Comparison of ENCODE assay signal across 11 cellular contexts in the genomic region with DNA sequence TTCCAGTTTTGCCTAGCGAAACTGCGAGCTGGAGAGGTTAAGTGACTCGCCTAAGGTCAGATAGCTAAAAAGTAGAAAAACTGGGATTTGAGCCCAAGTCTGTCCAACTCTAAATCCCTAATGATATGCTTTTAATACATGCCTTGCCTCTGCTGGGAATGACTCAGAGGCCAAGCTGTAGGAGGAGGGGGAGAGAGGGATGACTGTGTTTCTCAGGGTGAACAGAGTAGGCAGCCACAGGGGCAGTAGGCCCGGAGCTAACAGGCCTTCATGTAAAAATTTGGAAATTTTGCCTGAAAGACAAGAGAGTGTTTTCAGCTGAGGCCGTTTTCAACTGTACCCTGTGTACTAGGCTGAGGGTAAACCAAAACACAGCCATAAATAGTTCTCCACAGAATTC.
DNase-seq lines count a peak whose midpoint lies in the region; FAIRE-seq and TF ChIP-seq lines count a peak whose summit lies in the region.
"Had no signal": no experiment of that assay in that cellular context is flagged by ENCODE, and none has a peak within 500 bp of the region (broad histone marks: within the 10 kb centered on the region; RNA-seq: fewer than 3 reads in every experiment).

No MANE protein-coding gene starts in this region.

- H4K20me1 ChIP-seq in endothelial cell of umbilical vein (replicated peaks; ENCODE audit: control insufficient read depth, extremely low read depth, insufficient read depth, low read length): no peaks in the 10 kb centered on the region

- peaks cover 2% of the 10 kb centered on the region for H3K27me3 Mint-ChIP-seq in activated CD4-positive, alpha-beta T cell treated with anti-CD3 and anti-CD28 coated beads, Interleukin-2, amount 10 ng/mL, durations not matched to agents 24 days and 14 days
- no peaks in the 10 kb centered on the region for H3K27me3 Mint-ChIP-seq in mesothelial cell of epicardium (ENCODE audit: low read depth)

- no peaks in the 10 kb centered on the region for H3K27me3 ChIP-seq in endothelial cell of umbilical vein (ENCODE audit: control insufficient read depth in 2 of 2, insufficient read depth in 2 of 2, low read length in 2 of 2)
- H3K27me3 ChIP-seq in uterus: no peaks in the 10 kb centered on the region

- POLR2A ChIA-PET in endothelial cell of umbilical vein (lab: Charles Lee): no interaction called here

- H3K9me1 ChIP-seq in endothelial cell of umbilical vein (replicated peaks; ENCODE audit: control insufficient read depth, extremely low read depth, insufficient read depth, low read length): no peaks in the 10 kb centered on the region

- H2AFZ ChIP-seq in endothelial cell of umbilical vein (ENCODE audit: low read depth, low read length): no peak overlapping the region

- CTCF ChIA-PET in endothelial cell of umbilical vein (lab: Charles Lee): interaction anchor here (0.9 to 3.2 kb wide), 4 partner anchors 8 to 631 kb away, joined by 3 to 18 read pairs (median 8); no protein-coding TSS in a partner anchor

- no peak overlapping the region for H3K9ac ChIP-seq in endothelial cell of umbilical vein (replicated peaks; ENCODE audit: extremely low read depth, insufficient read depth, low read length)

- no peaks in the 10 kb centered on the region for H3K36me3 ChIP-seq in endothelial cell of umbilical vein (ENCODE audit: control insufficient read depth in 2 of 2, extremely low read depth in 1 of 2, insufficient read depth in 2 of 2, low read length in 2 of 2)
- no peaks in the 10 kb centered on the region for H3K36me3 ChIP-seq in uterus

- no peak overlapping the region for H3K4me3 ChIP-seq in endothelial cell of umbilical vein (replicated peaks in 1 of 3; ENCODE audit: insufficient read depth in 1 of 3, low read depth in 1 of 3, low read length in 3 of 3)
- H3K4me3 ChIP-seq in uterus: no peak overlapping the region

- H3K4me1 Mint-ChIP-seq in activated CD4-positive, alpha-beta T cell treated with anti-CD3 and anti-CD28 coated beads, Interleukin-2, amount 10 ng/mL, durations not matched to agents 24 days and 14 days: peaks cover 5% of the 10 kb centered on the region
- peaks cover 44% of the 10 kb centered on the region for H3K4me1 Mint-ChIP-seq in mesothelial cell of epicardium

- peaks cover 12% of the 10 kb centered on the region for H3K4me1 ChIP-seq in endothelial cell of umbilical vein (ENCODE audit: control insufficient read depth, extremely low read depth, insufficient read depth, low read length)
- H3K4me1 ChIP-seq in uterus: peaks cover 0 to 31% of the 10 kb centered on the region in 2 donors

- intact Hi-C loops in activated CD4-positive, alpha-beta T cell treated with anti-CD3 and anti-CD28 coated beads, Interleukin-2, amount 10 ng/mL, durations not matched to agents 24 days and 14 days (cut with micrococcal nuclease): no loop called here
- intact Hi-C loops in endothelial cell of umbilical vein (cut with micrococcal nuclease): loop anchor here (2.0 kb wide), 3 partner anchors 36 to 52 kb away; no protein-coding TSS in a partner anchor
- intact Hi-C loops in uterus (cut with DNase I; ENCODE audit: low total_unique reads): no loop called here

- no peak overlapping the region for H3K27ac ChIP-seq in endothelial cell of umbilical vein (ENCODE audit: insufficient read depth, low read depth, low read length)
- H3K27ac ChIP-seq in uterus: peak overlapping the region; percentile 78 to 88
- H3K27ac ChIP-seq: 22Rv1 had no signal

- H3K9me3 Mint-ChIP-seq in activated CD4-positive, alpha-beta T cell treated with anti-CD3 and anti-CD28 coated beads, Interleukin-2, amount 10 ng/mL, durations not matched to agents 24 days and 14 days: peaks cover 17% of the 10 kb centered on the region
- peaks cover 9% of the 10 kb centered on the region for H3K9me3 Mint-ChIP-seq in mesothelial cell of epicardium

- peak overlapping the region; percentile 4 for H3K4me2 ChIP-seq in endothelial cell of umbilical vein (ENCODE audit: insufficient read depth, low read length)

- TF ChIP-seq CTCF in endothelial cell of umbilical vein (IDR thresholded peaks at IDR 0.05; ENCODE audit: extremely low read depth in 1 of 2, insufficient read depth in 1 of 2, low read depth in 1 of 2, low read length in 2 of 2) (no peak), mesothelial cell of epicardium (IDR thresholded peaks at IDR 0.05; ENCODE audit: unreplicated experiment) (no peak), uterus (IDR thresholded peaks at IDR 0.05) (no peak)

- H3K4me3 Mint-ChIP-seq in activated CD4-positive, alpha-beta T cell treated with anti-CD3 and anti-CD28 coated beads, Interleukin-2, amount 10 ng/mL, durations not matched to agents 24 days and 14 days: no peak overlapping the region
- no peak overlapping the region for H3K4me3 Mint-ChIP-seq in mesothelial cell of epicardium
- H3K4me3 Mint-ChIP-seq: activated T-helper 1 cell treated with anti-CD3 and anti-CD28 coated beads, Interleukin-12 subunit alpha, Interleukin-12 subunit beta, Interleukin-2, Interleukin-4 antibody, amounts not matched to agents 30 ng/mL and 10 ng/mL and 1 ng/mL, durations not matched to agents 14 hours and 24 hours and 36 hours had no signal

- no peak overlapping the region for H3K27ac Mint-ChIP-seq in activated CD4-positive, alpha-beta T cell treated with anti-CD3 and anti-CD28 coated beads, Interleukin-2, amount 10 ng/mL, durations not matched to agents 24 days and 14 days
- peak overlapping the region; percentile 79 for H3K27ac Mint-ChIP-seq in mesothelial cell of epicardium
- H3K27ac Mint-ChIP-seq: activated T-helper 1 cell treated with anti-CD3 and anti-CD28 coated beads, Interleukin-12 subunit alpha, Interleukin-12 subunit beta, Interleukin-2, Interleukin-4 antibody, amounts not matched to agents 30 ng/mL and 10 ng/mL and 1 ng/mL, durations not matched to agents 14 hours and 24 hours and 36 hours had no signal

- dilution Hi-C loops in endothelial cell of umbilical vein (cut with MboI; ENCODE audit: extremely low pct_ligation_motif_present, low sequenced_read_pairs): no loop called here

- TF ChIP-seq POLR2A in endothelial cell of umbilical vein (IDR thresholded peaks at IDR 0.05; ENCODE audit: low read depth, low read length): no peak
- TF ChIP-seq POLR2A in uterus (IDR thresholded peaks at IDR 0.05): no peak

- peak; percentile 27 for DNase-seq in activated CD4-positive, alpha-beta T cell treated with anti-CD3 and anti-CD28 coated beads, Interleukin-2, amount 10 ng/mL, durations not matched to agents 24 days and 14 days
- no peak for DNase-seq in activated CD4-positive, alpha-beta T cell treated with anti-CD3 and anti-CD28 coated beads for 48 hours
- DNase-seq in endothelial cell of umbilical vein (ENCODE audit: low read depth, low spot score) (peak; percentile 86), mesothelial cell of epicardium (ENCODE audit: low spot score in 2 of 2, unreplicated experiment in 2 of 2) (no peak), uterus (peak; percentile 72 to 88), DMS114 treated with DMSO at 0.1 percent for 48 hours (lab: John Stamatoyannopoulos, UW; ENCODE audit: unreplicated experiment) (no peak), GF-D8 (lab: John Stamatoyannopoulos, UW) (no peak)
- no peak for DNase-seq in stimulated activated CD4-positive, alpha-beta T cell treated with anti-CD3 and anti-CD28 coated beads, Interleukin-4, amount 100 ng/mL, for 1 hour
- DNase-seq: stimulated activated naive CD8-positive, alpha-beta T cell treated with anti-CD3 and anti-CD28 coated beads, Interleukin-15, Interleukin-2, amounts not matched to agents 100 U/mL and 50 U/mL, for 24 hours had no signal

- H3K79me2 ChIP-seq in endothelial cell of umbilical vein (ENCODE audit: control insufficient read depth, insufficient read depth, low read length): no peaks in the 10 kb centered on the region

- no TSS peak for BruUV-seq in endothelial cell of umbilical vein (replicated peaks; lab: Mats Ljungman, UMichigan)

- peak; percentile 85 for FAIRE-seq in endothelial cell of umbilical vein (lab: Jason Lieb, UNC)

- no peaks in the 10 kb centered on the region for H3K36me3 Mint-ChIP-seq in activated CD4-positive, alpha-beta T cell treated with anti-CD3 and anti-CD28 coated beads, Interleukin-2, amount 10 ng/mL, durations not matched to agents 24 days and 14 days (ENCODE audit: low read depth)
- peaks cover 18% of the 10 kb centered on the region for H3K36me3 Mint-ChIP-seq in mesothelial cell of epicardium

- H3K9me3 ChIP-seq in endothelial cell of umbilical vein (replicated peaks; ENCODE audit: control insufficient read depth, insufficient read depth, low read length): no peaks in the 10 kb centered on the region
- no peaks in the 10 kb centered on the region for H3K9me3 ChIP-seq in uterus

TF ChIP-seq in endothelial cell of umbilical vein, 7 proteins besides CTCF, POLR2A, EP300 and RAD21:
- TF ChIP-seq GATA2 (IDR thresholded peaks at IDR 0.05; ENCODE audit: insufficient read depth, insufficient read length, low read depth, low read length) (no peak), FOS (IDR thresholded peaks at IDR 0.05; ENCODE audit: borderline replicate concordance, insufficient read depth, low read length) (peak; percentile 96), POLR2AphosphoS5 (IDR thresholded peaks at IDR 0.05; ENCODE audit: insufficient read depth, low read depth, low read length) (no peak), JUN (IDR thresholded peaks at IDR 0.05; ENCODE audit: borderline replicate concordance, insufficient read depth, insufficient read length, low read depth) (peak; percentile 50)

Comparison
In these comparisons a context has a peak if more than half of its experiments do, and no peak if none do; other contexts are left out.
1. DNase-seq: peak in activated CD4-positive, alpha-beta T cell treated with anti-CD3 and anti-CD28 coated beads, Interleukin-2, amount 10 ng/mL, durations not matched to agents 24 days and 14 days (single experiment), endothelial cell of umbilical vein (single experiment) and uterus (2 of 2); none in activated CD4-positive, alpha-beta T cell treated with anti-CD3 and anti-CD28 coated beads for 48 hours (single experiment), mesothelial cell of epicardium (0 of 2), stimulated activated CD4-positive, alpha-beta T cell treated with anti-CD3 and anti-CD28 coated beads, Interleukin-4, amount 100 ng/mL, for 1 hour (single experiment), DMS114 treated with DMSO at 0.1 percent for 48 hours (single experiment) and GF-D8 (single experiment).